Comparison of ENCODE assay signal across 8 cellular contexts in genomic region chr16:58515125-58515870, GRCh38. TPM values are rescaled to one million over a fixed set of nuclear protein-coding genes. Genes with fewer than 3 reads are reported as not detected.
DNase-seq lines count a peak whose midpoint lies in the region; ATAC-seq and TF ChIP-seq lines count a peak whose summit lies in the region.

A gene with protein sequence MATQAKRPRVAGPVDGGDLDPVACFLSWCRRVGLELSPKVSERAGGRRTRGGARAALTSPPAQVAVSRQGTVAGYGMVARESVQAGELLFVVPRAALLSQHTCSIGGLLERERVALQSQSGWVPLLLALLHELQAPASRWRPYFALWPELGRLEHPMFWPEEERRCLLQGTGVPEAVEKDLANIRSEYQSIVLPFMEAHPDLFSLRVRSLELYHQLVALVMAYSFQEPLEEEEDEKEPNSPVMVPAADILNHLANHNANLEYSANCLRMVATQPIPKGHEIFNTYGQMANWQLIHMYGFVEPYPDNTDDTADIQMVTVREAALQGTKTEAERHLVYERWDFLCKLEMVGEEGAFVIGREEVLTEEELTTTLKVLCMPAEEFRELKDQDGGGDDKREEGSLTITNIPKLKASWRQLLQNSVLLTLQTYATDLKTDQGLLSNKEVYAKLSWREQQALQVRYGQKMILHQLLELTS (plus strand): TSS chr16:58515517. CDS start chr16:58515538, 21 bp downstream.

- no peak for TF ChIP-seq CTCF in mucosa of descending colon (IDR thresholded peaks at IDR 0.05)

- peak within 1 kb of the TSS; percentile 56 for H3K4me3 ChIP-seq in mucosa of descending colon

- peak within 1 kb of the TSS; percentile 74 for H3K27ac ChIP-seq in epithelial cell of prostate

- peaks cover 19% of the 10 kb centered on the region for H3K4me1 ChIP-seq in mucosa of descending colon (ENCODE audit: low read depth)

- H3K36me3 ChIP-seq in mucosa of descending colon (ENCODE audit: low read depth) = peaks cover 9% of the 10 kb centered on the region

- H3K9me3 ChIP-seq in mucosa of descending colon = no peaks in the 10 kb centered on the region

- DNase-seq in CD1c-positive myeloid dendritic cell (ENCODE audit: extremely low spot score) = peak; percentile 91
- DNase-seq in NOMO-1 treated with dmso at 0.1 percent for 144 hours (lab: John Stamatoyannopoulos, UW; ENCODE audit: unreplicated experiment) = peak; percentile 74
- peak; percentile 50 for DNase-seq in activated T-cell treated with anti-CD3 and anti-CD28 coated beads for 4 hours
- peak; percentile 27 for DNase-seq in epithelial cell of prostate (ENCODE audit: low read depth, low spot score)
- peak; percentile 92 for DNase-seq in mucosa of descending colon
- DNase-seq in stimulated activated CD8-positive, alpha-beta memory T cell treated with anti-CD3 and anti-CD28 coated beads, Interleukin-4, amount 100 ng/mL, for 24 hours (ENCODE audit: low read depth) = peak; percentile 74

- peak; percentile 73 for ATAC-seq in GM19351 (IDR thresholded peaks at IDR 0.05; ENCODE audit: unreplicated experiment)
- ATAC-seq in HG03520 (IDR thresholded peaks at IDR 0.05; ENCODE audit: unreplicated experiment) = peak; percentile 67
- peak; percentile 90 for ATAC-seq in mucosa of descending colon

- intact Hi-C loops in mucosa of descending colon (cut with DNase I, micrococcal nuclease) = no loop called here

RNA-seq across cellular contexts. Expression of the gene that starts here (rescaled TPM):
- 10 to 100 TPM; 12.8 to 17.5 (median 14.2) TPM for total RNA-seq in mucosa of descending colon

Comparison
In these comparisons a context has a peak if more than half of its experiments do, and no peak if none do; other contexts are left out.
1. Peak in every context shown above with its lines: DNase-seq, ATAC-seq, H3K4me3 ChIP-seq and H3K27ac ChIP-seq.
2. DNase-seq: peak in every context shown above with its lines; median percentile 92 in mucosa of descending colon; 91 in CD1c-positive myeloid dendritic cell; 74 in NOMO-1 treated with dmso at 0.1 percent for 144 hours; 74 in stimulated activated CD8-positive, alpha-beta memory T cell treated with anti-CD3 and anti-CD28 coated beads, Interleukin-4, amount 100 ng/mL, for 24 hours; 50 in activated T-cell treated with anti-CD3 and anti-CD28 coated beads for 4 hours; 27 in epithelial cell of prostate.